In the genomic region with DNA sequence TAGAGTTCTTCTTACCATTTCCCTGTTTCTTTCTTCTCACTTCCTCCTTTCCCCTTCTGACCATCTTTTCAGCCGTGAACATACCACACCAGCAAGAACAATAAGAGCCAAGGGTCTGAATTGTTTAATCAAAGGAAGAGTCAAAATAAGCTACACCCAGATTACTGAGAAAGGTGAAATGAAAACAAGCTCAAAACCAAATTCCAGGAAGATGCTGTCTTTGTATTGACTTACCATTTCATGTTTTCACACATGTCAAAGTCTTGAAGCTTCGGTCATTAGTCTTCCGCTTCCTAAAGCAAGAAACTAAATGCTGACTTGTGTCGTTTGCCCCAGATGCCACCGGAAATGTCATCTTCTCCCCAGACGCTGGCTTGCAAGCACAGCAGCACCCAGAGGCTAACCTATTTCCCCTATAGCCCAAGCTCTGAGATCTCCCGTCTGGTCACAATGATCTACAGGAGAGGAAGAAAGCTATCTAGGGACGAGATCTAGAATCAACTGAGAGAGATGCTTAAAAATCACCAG, we compare ENCODE assay signal across 1 cellular context.
TF ChIP-seq lines count a peak whose summit lies in the region.

No MANE protein-coding gene starts in this region.

TF ChIP-seq in HepG2, 621 proteins besides CTCF, POLR2A, EP300 and RAD21 (continued from another document):
- no peak for TF ChIP-seq ZNF17 (CRISPR knock-in tag; IDR thresholded peaks at IDR 0.05)
- no peak for TF ChIP-seq NR2F2 (IDR thresholded peaks at IDR 0.05; ENCODE audit: borderline replicate concordance, low read depth)
- no peak for TF ChIP-seq ZNF629 (CRISPR knock-in tag; conservative IDR thresholded peaks at IDR 0.05)
- TF ChIP-seq AGO1 (IDR thresholded peaks at IDR 0.05; ENCODE audit: low read depth, low read length, poor library complexity, severe bottlenecking): no peak
- TF ChIP-seq PHF5A (CRISPR knock-in tag; IDR thresholded peaks at IDR 0.05; ENCODE audit: low read depth, unreplicated experiment): no peak
- no peak for TF ChIP-seq HCFC1 (IDR thresholded peaks at IDR 0.05; ENCODE audit: low read depth, low read length)
- TF ChIP-seq, protein P1, sequence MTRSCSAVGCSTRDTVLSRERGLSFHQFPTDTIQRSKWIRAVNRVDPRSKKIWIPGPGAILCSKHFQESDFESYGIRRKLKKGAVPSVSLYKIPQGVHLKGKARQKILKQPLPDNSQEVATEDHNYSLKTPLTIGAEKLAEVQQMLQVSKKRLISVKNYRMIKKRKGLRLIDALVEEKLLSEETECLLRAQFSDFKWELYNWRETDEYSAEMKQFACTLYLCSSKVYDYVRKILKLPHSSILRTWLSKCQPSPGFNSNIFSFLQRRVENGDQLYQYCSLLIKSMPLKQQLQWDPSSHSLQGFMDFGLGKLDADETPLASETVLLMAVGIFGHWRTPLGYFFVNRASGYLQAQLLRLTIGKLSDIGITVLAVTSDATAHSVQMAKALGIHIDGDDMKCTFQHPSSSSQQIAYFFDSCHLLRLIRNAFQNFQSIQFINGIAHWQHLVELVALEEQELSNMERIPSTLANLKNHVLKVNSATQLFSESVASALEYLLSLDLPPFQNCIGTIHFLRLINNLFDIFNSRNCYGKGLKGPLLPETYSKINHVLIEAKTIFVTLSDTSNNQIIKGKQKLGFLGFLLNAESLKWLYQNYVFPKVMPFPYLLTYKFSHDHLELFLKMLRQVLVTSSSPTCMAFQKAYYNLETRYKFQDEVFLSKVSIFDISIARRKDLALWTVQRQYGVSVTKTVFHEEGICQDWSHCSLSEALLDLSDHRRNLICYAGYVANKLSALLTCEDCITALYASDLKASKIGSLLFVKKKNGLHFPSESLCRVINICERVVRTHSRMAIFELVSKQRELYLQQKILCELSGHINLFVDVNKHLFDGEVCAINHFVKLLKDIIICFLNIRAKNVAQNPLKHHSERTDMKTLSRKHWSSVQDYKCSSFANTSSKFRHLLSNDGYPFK (CRISPR knock-in tag; IDR thresholded peaks at IDR 0.05; ENCODE audit: borderline replicate concordance): no peak
